In the genomic region with DNA sequence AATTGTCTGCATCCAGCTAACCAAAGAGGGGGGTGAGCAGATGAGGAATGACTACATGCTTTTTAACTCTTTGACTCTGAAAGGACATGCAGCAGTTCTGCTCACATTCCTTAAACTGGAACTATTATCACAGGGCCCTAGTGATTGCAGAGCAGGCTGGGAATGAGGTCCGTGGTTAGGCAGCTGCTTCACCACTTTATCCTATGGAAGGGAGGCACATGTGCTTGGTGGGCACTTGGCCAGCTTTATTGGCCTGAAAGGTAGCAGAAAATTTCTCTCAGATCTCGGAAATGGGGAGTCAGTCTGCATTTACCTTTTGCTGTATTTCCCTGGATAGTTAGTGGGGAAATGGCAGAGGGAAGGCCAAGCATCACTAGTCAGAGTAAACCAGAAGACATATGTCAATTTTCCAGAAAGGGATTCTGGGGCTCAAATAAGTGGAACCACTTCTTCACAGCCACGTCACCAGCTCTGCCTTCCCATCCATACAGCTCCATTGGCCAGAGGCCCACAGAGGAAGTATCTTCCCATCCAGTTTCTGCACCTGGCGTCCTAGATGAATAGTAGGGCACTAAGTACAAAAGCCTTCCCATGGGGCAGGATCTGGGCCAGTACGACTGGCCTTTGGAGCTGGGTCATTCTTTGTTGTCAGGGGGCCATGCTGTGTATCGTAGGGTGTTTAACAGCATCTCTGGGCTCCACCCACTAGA, we compare ENCODE assay signal across 22 cellular contexts.
"Had no signal": no experiment of that assay in that cellular context is flagged by ENCODE, and none has a peak within 500 bp of the region (broad histone marks: within the 10 kb centered on the region; RNA-seq: fewer than 3 reads in every experiment).

No MANE protein-coding gene starts in this region.

- H3K36me3 ChIP-seq: esophagus muscularis mucosa, gastroesophageal sphincter, heart left ventricle, left lung, lower lobe of right lung had no signal

- H3K4me3 ChIP-seq: coronary artery, dorsolateral prefrontal cortex, esophagus muscularis mucosa, gastroesophageal sphincter, heart left ventricle, hepatocyte, left lung, lower lobe of right lung had no signal

- H3K27me3 ChIP-seq: dorsolateral prefrontal cortex, foreskin keratinocyte, heart left ventricle, hepatocyte, left lung had no signal

- H3K36me3 Mint-ChIP-seq: immature natural killer cell had no signal

- ATAC-seq: foreskin keratinocyte, gastroesophageal sphincter, heart left ventricle, left cardiac atrium, left lung, left ventricle myocardium superior, lower lobe of right lung had no signal

- H3K4me2 ChIP-seq: hepatocyte had no signal

- H2AFZ ChIP-seq: hepatocyte had no signal

- H3K27ac Mint-ChIP-seq: immature natural killer cell had no signal

- FAIRE-seq: colon, endothelial cell of umbilical vein, frontal cortex had no signal

- H3K4me1 ChIP-seq: esophagus muscularis mucosa, foreskin keratinocyte, gastroesophageal sphincter, heart left ventricle, left lung, lower lobe of right lung had no signal

- H3K4me3 Mint-ChIP-seq: immature natural killer cell had no signal

- H3K27ac ChIP-seq: coronary artery, dorsolateral prefrontal cortex, esophagus muscularis mucosa, foreskin keratinocyte, gastroesophageal sphincter, heart left ventricle, hepatocyte, left lung, lower lobe of right lung had no signal

- H3K4me1 Mint-ChIP-seq: immature natural killer cell had no signal

- DNase-seq: dermis blood vessel endothelial cell; dorsolateral prefrontal cortex; effector CD4-positive, alpha-beta T cell; effector memory CD4-positive, alpha-beta T cell; foreskin keratinocyte; heart left ventricle; hypothalamus; immature natural killer cell; islet precursor cell; left cardiac atrium; left lung; left ventricle myocardium superior; lower lobe of right lung; mesenchymal stem cell; midbrain had no signal

- H3K79me2 ChIP-seq: hepatocyte had no signal

- H3K9me3 ChIP-seq: lower lobe of right lung had no signal
